32 cellular contexts compared by ENCODE assay signal in genomic region chr14:34951286-34951685, GRCh38. TPM values are rescaled to one million over a fixed set of nuclear protein-coding genes. Genes with fewer than 3 reads are reported as not detected.
DNase-seq lines count a peak whose midpoint lies in the region; ATAC-seq, FAIRE-seq and TF ChIP-seq lines count a peak whose summit lies in the region.
"Had no signal": no experiment of that assay in that cellular context is flagged by ENCODE, and none has a peak within 500 bp of the region (broad histone marks: within the 10 kb centered on the region; RNA-seq: fewer than 3 reads in every experiment).

No MANE protein-coding gene starts in this region.

- H3K27ac ChIP-seq in upper lobe of left lung = no peak overlapping the region
- H3K27ac ChIP-seq: BLaER1 treated with 17β-estradiol and CSF1 and Interleukin-3, amounts not matched to agents 10 nM and 100 nM; body of pancreas; epithelial cell of prostate; gastroesophageal sphincter; neutrophil; psoas muscle; thoracic aorta; vagina had no signal

- DNase-seq in AG08395 (ENCODE audit: low spot score) = peak; percentile 7
- peak; percentile 29 for DNase-seq in HCEC 1CT
- peak; percentile 15 for DNase-seq in astrocyte of the spinal cord (ENCODE audit: low read depth, low spot score)
- peak; percentile 80 for DNase-seq in fibroblast of villous mesenchyme (ENCODE audit: low read depth)
- no peak for DNase-seq in activated CD4-positive, alpha-beta memory T cell treated with anti-CD3 and anti-CD28 coated beads, Interleukin-2, amount 10 ng/mL, durations not matched to agents 7 days and 5 days
- DNase-seq in frontal cortex (ENCODE audit: low spot score in 2 of 2) = no peak
- no peak for DNase-seq in RPMI8226
- DNase-seq in upper lobe of left lung = no peak
- DNase-seq: activated CD8-positive, alpha-beta T cell treated with anti-CD3 and anti-CD28 coated beads, Interleukin-2, amount 10 ng/mL, durations not matched to agents 7 days and 5 days; activated naive CD8-positive, alpha-beta T cell treated with anti-CD3 and anti-CD28 coated beads, Interleukin-2, amount 10 ng/mL, durations not matched to agents 7 days and 5 days; body of pancreas; COR-L47; DMS53; GDM1; hypothalamus; immature natural killer cell; left ventricle myocardium superior; MG63; NCI-H1436 treated with DMSO at 0.1 percent for 48 hours; NCI-H2107; NCI-H446 treated with DMSO at 0.1 percent for 48 hours; OCI-M1; psoas muscle; SK-N-SH; stimulated activated naive CD8-positive, alpha-beta T cell treated with anti-CD3 and anti-CD28 coated beads, Interleukin-15, Interleukin-2, amounts not matched to agents 100 U/mL and 50 U/mL, for 24 hours; T-helper 2 cell had no signal

- H3K4me3 ChIP-seq in astrocyte of the spinal cord (ENCODE audit: low read depth, low read length) (no peak overlapping the region), fibroblast of villous mesenchyme (ENCODE audit: low read depth, low read length) (no peak overlapping the region), upper lobe of left lung (no peak overlapping the region)
- H3K4me3 ChIP-seq: BLaER1 treated with 17β-estradiol and CSF1 and Interleukin-3, amounts not matched to agents 10 nM and 100 nM; body of pancreas; gastroesophageal sphincter; MG63; psoas muscle; thoracic aorta; vagina had no signal

- H3K4me3 Mint-ChIP-seq in activated CD4-positive, alpha-beta memory T cell treated with anti-CD3 and anti-CD28 coated beads, Interleukin-2, amount 10 ng/mL, durations not matched to agents 7 days and 5 days = no peak overlapping the region
- H3K4me3 Mint-ChIP-seq: activated CD8-positive, alpha-beta T cell treated with anti-CD3 and anti-CD28 coated beads, Interleukin-2, amount 10 ng/mL, durations not matched to agents 7 days and 5 days; activated naive CD8-positive, alpha-beta T cell treated with anti-CD3 and anti-CD28 coated beads, Interleukin-2, amount 10 ng/mL, durations not matched to agents 7 days and 5 days; immature natural killer cell had no signal

- ATAC-seq in upper lobe of left lung (ENCODE audit: low FRiP score in 2 of 2) = no peak
- ATAC-seq: activated CD8-positive, alpha-beta T cell treated with anti-CD3 and anti-CD28 coated beads, Interleukin-2, amount 10 ng/mL, durations not matched to agents 7 days and 5 days; body of pancreas; gastroesophageal sphincter; left ventricle myocardium superior; psoas muscle; stimulated activated naive CD8-positive, alpha-beta T cell treated with anti-CD3 and anti-CD28 coated beads, Interleukin-15, Interleukin-2, amounts not matched to agents 100 U/mL and 50 U/mL, for 24 hours had no signal

- no peaks in the 10 kb centered on the region for H3K4me1 ChIP-seq in upper lobe of left lung
- H3K4me1 ChIP-seq: BLaER1 treated with 17β-estradiol and CSF1 and Interleukin-3, amounts not matched to agents 10 nM and 100 nM; body of pancreas; gastroesophageal sphincter; psoas muscle; vagina had no signal

- CTCF ChIA-PET in activated CD4-positive, alpha-beta memory T cell treated with anti-CD3 and anti-CD28 coated beads, Interleukin-2, amount 10 ng/mL, durations not matched to agents 7 days and 5 days (lab: Charles Lee) = interaction anchor here (0.7 to 1.5 kb wide), 2 partner anchors 30 to 276 kb away, joined by 4 to 5 read pairs; no protein-coding TSS in a partner anchor

- TF ChIP-seq POLR2A in upper lobe of left lung (IDR thresholded peaks at IDR 0.05) = no peak

- TF ChIP-seq CTCF in astrocyte of the spinal cord (IDR thresholded peaks at IDR 0.05; ENCODE audit: low read depth, low read length) (no peak), fibroblast of villous mesenchyme (IDR thresholded peaks at IDR 0.05; ENCODE audit: insufficient read depth, low read depth, low read length) (no peak), upper lobe of left lung (IDR thresholded peaks at IDR 0.05) (no peak)

- no peak overlapping the region for H3K27ac Mint-ChIP-seq in activated CD4-positive, alpha-beta memory T cell treated with anti-CD3 and anti-CD28 coated beads, Interleukin-2, amount 10 ng/mL, durations not matched to agents 7 days and 5 days
- H3K27ac Mint-ChIP-seq: activated CD8-positive, alpha-beta T cell treated with anti-CD3 and anti-CD28 coated beads, Interleukin-2, amount 10 ng/mL, durations not matched to agents 7 days and 5 days; activated naive CD8-positive, alpha-beta T cell treated with anti-CD3 and anti-CD28 coated beads, Interleukin-2, amount 10 ng/mL, durations not matched to agents 7 days and 5 days; immature natural killer cell had no signal

- H3K36me3 Mint-ChIP-seq in activated CD4-positive, alpha-beta memory T cell treated with anti-CD3 and anti-CD28 coated beads, Interleukin-2, amount 10 ng/mL, durations not matched to agents 7 days and 5 days (ENCODE audit: low read depth) = peaks cover 17% of the 10 kb centered on the region

- H3K9me3 Mint-ChIP-seq in activated CD4-positive, alpha-beta memory T cell treated with anti-CD3 and anti-CD28 coated beads, Interleukin-2, amount 10 ng/mL, durations not matched to agents 7 days and 5 days = no peaks in the 10 kb centered on the region
- H3K9me3 Mint-ChIP-seq: activated naive CD8-positive, alpha-beta T cell treated with anti-CD3 and anti-CD28 coated beads, Interleukin-2, amount 10 ng/mL, durations not matched to agents 7 days and 5 days; immature natural killer cell had no signal

- POLR2A ChIA-PET in activated CD4-positive, alpha-beta memory T cell treated with anti-CD3 and anti-CD28 coated beads, Interleukin-2, amount 10 ng/mL, durations not matched to agents 7 days and 5 days (lab: Charles Lee) = interaction anchor here (1.1 kb wide), 1 partner anchor 32 kb away, joined by 3 read pairs; no protein-coding TSS in a partner anchor

- peaks cover 3 to 15% (median 5%) of the 10 kb centered on the region in 4 donors for H3K36me3 ChIP-seq in upper lobe of left lung
- H3K36me3 ChIP-seq: MG63 had no signal

- no peaks in the 10 kb centered on the region for H3K27me3 ChIP-seq in upper lobe of left lung
- H3K27me3 ChIP-seq: BLaER1 treated with 17β-estradiol and CSF1 and Interleukin-3, amounts not matched to agents 10 nM and 100 nM; body of pancreas; gastroesophageal sphincter; MG63; neutrophil; vagina had no signal

- in situ Hi-C loops in astrocyte of the spinal cord (cut with HindIII; ENCODE audit: low sequenced_read_pairs) = no loop called here

- WGBS in upper lobe of left lung, 2 donors = 100% methylated on average over 1 of the region's 1 CpG

- no peaks in the 10 kb centered on the region for H3K4me1 Mint-ChIP-seq in activated CD4-positive, alpha-beta memory T cell treated with anti-CD3 and anti-CD28 coated beads, Interleukin-2, amount 10 ng/mL, durations not matched to agents 7 days and 5 days
- H3K4me1 Mint-ChIP-seq: activated naive CD8-positive, alpha-beta T cell treated with anti-CD3 and anti-CD28 coated beads, Interleukin-2, amount 10 ng/mL, durations not matched to agents 7 days and 5 days; immature natural killer cell had no signal

- H3K27me3 Mint-ChIP-seq in activated CD4-positive, alpha-beta memory T cell treated with anti-CD3 and anti-CD28 coated beads, Interleukin-2, amount 10 ng/mL, durations not matched to agents 7 days and 5 days = no peaks in the 10 kb centered on the region
- H3K27me3 Mint-ChIP-seq: activated naive CD8-positive, alpha-beta T cell treated with anti-CD3 and anti-CD28 coated beads, Interleukin-2, amount 10 ng/mL, durations not matched to agents 7 days and 5 days had no signal

- TF ChIP-seq EP300 in upper lobe of left lung (IDR thresholded peaks at IDR 0.05) = no peak

- no peak for FAIRE-seq in frontal cortex (lab: Jason Lieb, UNC)

- no peaks in the 10 kb centered on the region for H3K9me3 ChIP-seq in upper lobe of left lung
- H3K9me3 ChIP-seq: BLaER1 treated with 17β-estradiol and CSF1 and Interleukin-3, amounts not matched to agents 10 nM and 100 nM; body of pancreas; gastroesophageal sphincter; MG63; neutrophil; psoas muscle; SK-N-SH; thoracic aorta; vagina had no signal

RNA-seq across cellular contexts. Expression of gene SRP54, which starts 31.5 kb away (rescaled TPM):
- total RNA-seq in fibroblast of villous mesenchyme = 85.4 and 108 TPM in 2 replicates
- 10 to 100 TPM; 69.4 to 71.2 TPM for total RNA-seq in activated CD4-positive, alpha-beta memory T cell treated with anti-CD3 and anti-CD28 coated beads, Interleukin-2, amount 10 ng/mL, durations not matched to agents 7 days and 5 days
- 63.6 TPM for total RNA-seq in frontal cortex
- total RNA-seq in upper lobe of left lung = 10 to 100 TPM; 19.0 to 99.1 (median 45.9) TPM

Comparison
In these comparisons a context has a peak if more than half of its experiments do, and no peak if none do; other contexts are left out.
1. DNase-seq: peak in AG08395 (single experiment), HCEC 1CT (single experiment), astrocyte of the spinal cord (single experiment) and fibroblast of villous mesenchyme (single experiment); none in activated CD4-positive, alpha-beta memory T cell treated with anti-CD3 and anti-CD28 coated beads, Interleukin-2, amount 10 ng/mL, durations not matched to agents 7 days and 5 days (single experiment), frontal cortex (0 of 2), RPMI8226 (single experiment) and upper lobe of left lung (0 of 2).